In the genomic region with DNA sequence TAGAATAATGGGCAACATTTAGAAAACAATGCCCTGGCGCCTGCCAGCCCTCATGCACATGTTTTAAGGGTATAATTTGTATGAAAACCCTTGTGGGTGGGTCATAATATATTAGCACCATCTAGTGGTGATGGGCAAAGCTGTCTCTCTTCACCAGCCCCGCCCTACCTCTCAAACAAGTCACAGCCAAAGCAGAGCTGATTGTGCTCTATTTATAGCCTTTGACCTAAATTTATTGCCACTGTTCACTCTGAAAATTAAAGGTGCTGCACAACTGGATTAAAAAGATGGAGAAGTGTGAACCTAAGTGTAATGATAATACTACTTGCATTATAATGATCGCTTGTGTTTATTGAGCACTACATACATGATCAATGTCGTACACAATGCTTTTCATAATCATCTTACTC, we compare ENCODE assay signal across 8 cellular contexts.
DNase-seq lines count a peak whose midpoint lies in the region; ATAC-seq, FAIRE-seq and TF ChIP-seq lines count a peak whose summit lies in the region.

No MANE protein-coding gene starts in this region.

- H3K27ac Mint-ChIP-seq in activated naive CD4-positive, alpha-beta T cell treated with anti-CD3 and anti-CD28 coated beads, Interleukin-2, amount 10 ng/mL, durations not matched to agents 7 days and 5 days, result no peak overlapping the region

- H3K9me3 Mint-ChIP-seq in activated naive CD4-positive, alpha-beta T cell treated with anti-CD3 and anti-CD28 coated beads, Interleukin-2, amount 10 ng/mL, durations not matched to agents 7 days and 5 days, result peaks cover 2% of the 10 kb centered on the region

- peak; percentile 83 for FAIRE-seq in GM12891 (lab: Jason Lieb, UNC)

- no peaks in the 10 kb centered on the region for H3K9me3 ChIP-seq in SJSA1 (replicated peaks)

- H3K4me1 ChIP-seq in SJSA1 (replicated peaks), result peaks cover 8% of the 10 kb centered on the region

- 0 out of 2 replicates have a peak, but pooled peaks cover 7% of the 10 kb centered on the region for H3K27me3 ChIP-seq in SJSA1 (replicated peaks)

- H3K36me3 Mint-ChIP-seq in activated naive CD4-positive, alpha-beta T cell treated with anti-CD3 and anti-CD28 coated beads, Interleukin-2, amount 10 ng/mL, durations not matched to agents 7 days and 5 days, result peaks cover 6% of the 10 kb centered on the region

- no peak overlapping the region for H3K4me3 ChIP-seq in NB4 (ENCODE audit: low read depth, low read length)
- H3K4me3 ChIP-seq in SJSA1, result no peak overlapping the region

- peaks cover 24% of the 10 kb centered on the region for H3K27me3 Mint-ChIP-seq in activated naive CD4-positive, alpha-beta T cell treated with anti-CD3 and anti-CD28 coated beads, Interleukin-2, amount 10 ng/mL, durations not matched to agents 7 days and 5 days

- CTCF ChIA-PET in activated naive CD4-positive, alpha-beta T cell treated with anti-CD3 and anti-CD28 coated beads, Interleukin-2, amount 10 ng/mL, durations not matched to agents 7 days and 5 days (lab: Charles Lee), result interaction anchor here (0.6 to 9.8 kb wide), 31 partner anchors 10 to 639 kb away, joined by 3 to 153 read pairs (median 5); no protein-coding TSS in a partner anchor

- no peaks in the 10 kb centered on the region for H3K36me3 ChIP-seq in SJSA1

- DNase-seq in GM12891 (ENCODE audit: insufficient read length, low spot score) (peak; percentile 42), NB4 (ENCODE audit: low read depth) (peak; percentile 81), SJSA1 (ENCODE audit: low read depth in 1 of 2, low spot score in 2 of 2) (peak; percentile 55 to 60), globus pallidus (ENCODE audit: low spot score) (peak; percentile 89), pons (ENCODE audit: low spot score) (peak; percentile 93), NK-92 (lab: John Stamatoyannopoulos, UW; ENCODE audit: unreplicated experiment) (no peak)
- peak; percentile 66 for DNase-seq in activated naive CD4-positive, alpha-beta T cell treated with anti-CD3 and anti-CD28 coated beads, Interleukin-2, amount 10 ng/mL, durations not matched to agents 7 days and 5 days

- H3K4me3 Mint-ChIP-seq in activated naive CD4-positive, alpha-beta T cell treated with anti-CD3 and anti-CD28 coated beads, Interleukin-2, amount 10 ng/mL, durations not matched to agents 7 days and 5 days, result no peak overlapping the region

- H3K4me1 Mint-ChIP-seq in activated naive CD4-positive, alpha-beta T cell treated with anti-CD3 and anti-CD28 coated beads, Interleukin-2, amount 10 ng/mL, durations not matched to agents 7 days and 5 days, result peaks cover 21% of the 10 kb centered on the region

- ATAC-seq in HG02610 (IDR thresholded peaks at IDR 0.05; ENCODE audit: unreplicated experiment), result peak; percentile 90

- no peak overlapping the region for H3K27ac ChIP-seq in SJSA1

- TF ChIP-seq CTCF in NB4 (IDR thresholded peaks at IDR 0.05; ENCODE audit: low read depth, low read length), result peak; percentile 81

- TF ChIP-seq POLR2A in GM12891 (IDR thresholded peaks at IDR 0.05; ENCODE audit: low read depth, low read length), result no peak
- no peak for TF ChIP-seq POLR2A in NB4 (IDR thresholded peaks at IDR 0.05; ENCODE audit: extremely low read depth, insufficient read length)

TF ChIP-seq in GM12891, 5 proteins besides CTCF, POLR2A, EP300 and RAD21:
- TF ChIP-seq SPI1 (IDR thresholded peaks at IDR 0.05; ENCODE audit: low read depth, low read length) (no peak), POLR2AphosphoS5 (IDR thresholded peaks at IDR 0.05; ENCODE audit: low read depth, low read length) (no peak), TAF1 (IDR thresholded peaks at IDR 0.05; ENCODE audit: low read depth, low read length) (no peak), PAX5 (IDR thresholded peaks at IDR 0.05; ENCODE audit: insufficient read depth, low read length, severe bottlenecking) (no peak), POU2F2 (IDR thresholded peaks at IDR 0.05; ENCODE audit: low read depth, low read length) (no peak)
